Comparison of ENCODE assay signal across 8 cellular contexts in genomic region chr15:101288905-101289513, GRCh38. TPM values are rescaled to one million over a fixed set of nuclear protein-coding genes. Genes with fewer than 3 reads are reported as not detected.
DNase-seq lines count a peak whose midpoint lies in the region; ATAC-seq, FAIRE-seq and TF ChIP-seq lines count a peak whose summit lies in the region.

No MANE protein-coding gene starts in this region.

- no peak for FAIRE-seq in D721Med (lab: Jason Lieb, UNC)

- no peak overlapping the region for H3K4ac ChIP-seq in mesendoderm (ENCODE audit: low read depth, low read length)

- no CpG with 5 or more reads among the region's 8 CpGs for WGBS in mesendoderm (ENCODE audit: extremely low coverage, insufficient coverage, low lambda C conversion rate)

- H3K56ac ChIP-seq in mesendoderm (ENCODE audit: low read length): no peak overlapping the region

- H4K8ac ChIP-seq in mesendoderm (ENCODE audit: low read depth, low read length): no peak overlapping the region

- H3K79me1 ChIP-seq in mesendoderm (ENCODE audit: low read length): peaks cover 9% of the 10 kb centered on the region

- peaks cover 10% of the 10 kb centered on the region for H3K4me1 Mint-ChIP-seq in GM23338

- H3K36me3 Mint-ChIP-seq in GM23338 (ENCODE audit: low read depth): peaks cover 71% of the 10 kb centered on the region

- H2BK120ac ChIP-seq in mesendoderm (ENCODE audit: low read depth, low read length): no peak overlapping the region

- H3K4me1 ChIP-seq in GM23338 (ENCODE audit: insufficient read depth) (peaks cover 4% of the 10 kb centered on the region; the same call in 1 of the 2 replicates), Peyer's patch (peaks cover 3 to 31% (median 8%) of the 10 kb centered on the region in 4 donors), mesendoderm (ENCODE audit: control insufficient read depth, low read depth, low read length) (no peaks in the 10 kb centered on the region)

- no peak overlapping the region for H2AFZ ChIP-seq in GM23338

- no peak overlapping the region for H4K5ac ChIP-seq in mesendoderm (ENCODE audit: low read length)

- no peak for DNase-seq in D721Med (ENCODE audit: insufficient read length, low spot score)
- peak; percentile 81 for DNase-seq in GM23338 (ENCODE audit: low spot score)
- no peak for DNase-seq in Peyer's patch
- peak; percentile 73 for DNase-seq in choroid plexus epithelial cell (ENCODE audit: low read depth)
- peak; percentile 64 for DNase-seq in mesendoderm
- DNase-seq in NCI-H128 (lab: John Stamatoyannopoulos, UW; ENCODE audit: unreplicated experiment): no peak
- no peak for DNase-seq in NCI-H446 treated with DMSO at 0.1 percent for 48 hours (lab: John Stamatoyannopoulos, UW)

- H3K4me2 ChIP-seq in GM23338 (no peak overlapping the region), mesendoderm (ENCODE audit: low read length) (no peak overlapping the region)

- H3K4me3 ChIP-seq in GM23338 (no peak overlapping the region), Peyer's patch (no peak overlapping the region), choroid plexus epithelial cell (ENCODE audit: low read depth, low read length) (no peak overlapping the region), mesendoderm (ENCODE audit: low read length) (no peak overlapping the region)

- H3F3A ChIP-seq in GM23338 (replicated peaks; ENCODE audit: low read depth): peaks cover 9% of the 10 kb centered on the region; the same call in 1 of the 2 replicates

- no peak overlapping the region for H3K9ac ChIP-seq in mesendoderm (ENCODE audit: low read length)

- no peak overlapping the region for H3K27ac Mint-ChIP-seq in GM23338

- no peaks in the 10 kb centered on the region for H3K27me3 Mint-ChIP-seq in GM23338 (ENCODE audit: insufficient read depth, low read depth, poor library complexity)

- TF ChIP-seq CTCF in D721Med (IDR thresholded peaks at IDR 0.05; ENCODE audit: insufficient read depth, missing control alignments) (peak; percentile 52), GM23338 (conservative IDR thresholded peaks at IDR 0.05; ENCODE audit: low read depth in 2 of 2) (peak; percentile 58 to 73), Peyer's patch (IDR thresholded peaks at IDR 0.05) (peak; percentile 20 to 72 (median 62)), choroid plexus epithelial cell (conservative IDR thresholded peaks at IDR 0.05; ENCODE audit: low read depth, low read length) (peak; percentile 67)

- H3K23ac ChIP-seq in mesendoderm (ENCODE audit: low read length): no peak overlapping the region

- TF ChIP-seq POLR2A in Peyer's patch (IDR thresholded peaks at IDR 0.05): no peak

- H3K9me3 Mint-ChIP-seq in GM23338: no peaks in the 10 kb centered on the region

- no peaks in the 10 kb centered on the region for H3K9me2 ChIP-seq in GM23338 (ENCODE audit: insufficient read depth)

- H3K27ac ChIP-seq in GM23338 (ENCODE audit: low read depth) (no peak overlapping the region), Peyer's patch (no peak overlapping the region), mesendoderm (ENCODE audit: low read depth, low read length) (no peak overlapping the region)

- no peak overlapping the region for H2BK15ac ChIP-seq in mesendoderm (replicated peaks; ENCODE audit: low read depth)

- H3K79me2 ChIP-seq in GM23338 (replicated peaks; ENCODE audit: insufficient read depth) (peaks cover 80% of the 10 kb centered on the region), mesendoderm (ENCODE audit: control insufficient read depth, insufficient read depth, low read length) (peaks cover 34% of the 10 kb centered on the region)

- no peak overlapping the region for H3K18ac ChIP-seq in mesendoderm (ENCODE audit: low read length)

- H3K9me3 ChIP-seq in Peyer's patch: no peaks in the 10 kb centered on the region

- no peak overlapping the region for H2AK5ac ChIP-seq in mesendoderm (ENCODE audit: low read length)

- H3K27me3 ChIP-seq in GM23338 (ENCODE audit: insufficient read depth) (no peaks in the 10 kb centered on the region), Peyer's patch (no peaks in the 10 kb centered on the region), mesendoderm (ENCODE audit: insufficient read depth, low read length, poor library complexity) (no peaks in the 10 kb centered on the region)

- peaks cover 52% of the 10 kb centered on the region for H3K36me3 ChIP-seq in GM23338 (ENCODE audit: insufficient read depth)
- peaks cover 0 to 64% (median 0%) of the 10 kb centered on the region in 3 donors for H3K36me3 ChIP-seq in Peyer's patch
- peaks cover 2% of the 10 kb centered on the region for H3K36me3 ChIP-seq in mesendoderm (ENCODE audit: control insufficient read depth, insufficient read depth, low read length)

- H2BK5ac ChIP-seq in mesendoderm (ENCODE audit: low read length): no peak overlapping the region

- peaks cover 56% of the 10 kb centered on the region for H4K20me1 ChIP-seq in GM23338 (replicated peaks; ENCODE audit: insufficient read depth)

- ATAC-seq in GM23338: peak; percentile 48; the same call in 1 of the 3 replicates
- no peak for ATAC-seq in GM21576 (IDR thresholded peaks at IDR 0.05; ENCODE audit: unreplicated experiment)

- no peak overlapping the region for H3K4me3 Mint-ChIP-seq in GM23338

TF ChIP-seq in GM23338, 12 proteins besides CTCF, POLR2A, EP300 and RAD21 (continues in another document):
- TF ChIP-seq ZNF462 (CRISPR knock-in tag; IDR thresholded peaks at IDR 0.05) (no peak), STAT1 (IDR thresholded peaks at IDR 0.05; ENCODE audit: unreplicated experiment) (no peak), ZNF331 (CRISPR knock-in tag; IDR thresholded peaks at IDR 0.05; ENCODE audit: low read depth) (no peak)

RNA-seq across cellular contexts. Expression of gene SNRPA1, which starts 6.0 kb away (rescaled TPM):
- total RNA-seq in GM23338 (2014; rRNA removed; shearing (Covaris generic)): 128 and 170 TPM in 2 replicates
- polyA plus RNA-seq in GM23338 (2016; fragmentation: Nextera tagmentation; extraction: Ambion mirVana): 313 and 361 TPM in 2 replicates
- 10 to 100 TPM; 36.4 to 80.0 (median 50.4) TPM for total RNA-seq in Peyer's patch
- polyA plus RNA-seq in mesendoderm (2013, experiment 1 of 2): 204 TPM
- 202 TPM for polyA plus RNA-seq in mesendoderm (2013, experiment 2 of 2)

RNA-seq across cellular contexts. Expression of gene SELENOS, which starts 11.7 kb away (rescaled TPM):
- total RNA-seq in GM23338 (2014; rRNA removed; shearing (Covaris generic)): 37.0 and 77.2 TPM in 2 replicates
- 106 and 108 TPM in 2 replicates for polyA plus RNA-seq in GM23338 (2016; fragmentation: Nextera tagmentation; extraction: Ambion mirVana)
- total RNA-seq in Peyer's patch: 100 to 1,000 TPM in 2 of 4 donors, 10 to 100 TPM in 2; 14.0 to 119 (median 103) TPM
- 47.1 TPM for polyA plus RNA-seq in mesendoderm (2013, experiment 1 of 2)
- 48.2 TPM for polyA plus RNA-seq in mesendoderm (2013, experiment 2 of 2)

RNA-seq across cellular contexts. Expression of gene CHSY1, which starts 37.2 kb away (rescaled TPM):
- 45.4 and 47.7 TPM in 2 replicates for total RNA-seq in GM23338 (2014; rRNA removed; shearing (Covaris generic))
- polyA plus RNA-seq in GM23338 (2016; fragmentation: Nextera tagmentation; extraction: Ambion mirVana): 9.8 and 11.6 TPM in 2 replicates
- total RNA-seq in Peyer's patch: 10 to 100 TPM in 1 of 4 donors, 1 to 10 TPM in 3; 8.1 to 31.4 (median 9.3) TPM
- 33.9 TPM for polyA plus RNA-seq in mesendoderm (2013, experiment 1 of 2)
- 36.1 TPM for polyA plus RNA-seq in mesendoderm (2013, experiment 2 of 2)

Comparison
In these comparisons a context has a peak if more than half of its experiments do, and no peak if none do; other contexts are left out.
1. DNase-seq: peak in GM23338 (single experiment), choroid plexus epithelial cell (single experiment) and mesendoderm (single experiment); none in D721Med (single experiment), Peyer's patch (0 of 3), NCI-H128 (single experiment) and NCI-H446 treated with DMSO at 0.1 percent for 48 hours (single experiment).
2. Peak in every context shown above with its lines, with median percentiles within 50 percentile points of each other: CTCF ChIP-seq.